ENCODE assay signal across 8 cellular contexts in the genomic region with DNA sequence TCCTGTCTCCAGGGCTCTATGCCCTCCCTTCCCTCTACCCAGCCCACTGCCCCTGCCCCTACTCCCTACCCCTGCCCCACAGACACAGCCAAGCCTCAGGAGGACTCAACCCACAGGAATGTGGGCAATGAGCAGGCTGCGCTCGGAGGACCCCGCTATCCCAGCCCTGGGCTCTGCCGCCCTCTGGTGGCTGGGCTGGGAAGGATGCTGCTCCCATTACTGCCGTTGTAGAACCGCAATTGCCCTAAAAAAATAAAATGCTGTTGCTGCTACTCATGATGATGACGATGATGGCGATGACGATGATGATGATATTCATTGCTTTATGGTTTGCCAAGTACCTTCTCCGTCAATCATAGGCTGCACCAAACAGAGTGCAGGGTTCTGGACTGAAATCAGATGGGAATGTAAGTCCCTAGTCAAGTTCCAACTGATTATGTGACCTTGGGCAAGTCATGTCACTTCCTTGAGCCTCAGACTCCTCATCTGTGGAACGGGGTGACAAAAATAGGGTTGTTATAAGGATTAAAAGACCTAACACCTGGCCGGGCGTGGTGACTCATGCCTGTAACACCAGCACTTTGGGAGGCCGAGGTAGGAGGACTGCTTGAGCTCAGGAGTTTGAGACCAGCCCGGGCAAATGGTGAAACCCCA. TPM values are rescaled to one million over a fixed set of nuclear protein-coding genes. Genes with fewer than 3 reads are reported as not detected.
A peak's percentile ranks its signal among the peaks of the same experiment; 100 is the strongest.
DNase-seq lines count a peak whose midpoint lies in the region; ATAC-seq and TF ChIP-seq lines count a peak whose summit lies in the region.

No MANE protein-coding gene starts in this region.

- no peak overlapping the region for H3K27ac ChIP-seq in A673 (ENCODE audit: low read depth, low read length, poor library complexity, severe bottlenecking)
- no peak overlapping the region for H3K27ac ChIP-seq in colonic mucosa
- no peak overlapping the region for H3K27ac ChIP-seq in right lobe of liver

- H3K4me3 ChIP-seq in A673 (ENCODE audit: low read depth, low read length, poor library complexity, severe bottlenecking), result no peak overlapping the region
- H3K4me3 ChIP-seq in colonic mucosa, result no peak overlapping the region
- H3K4me3 ChIP-seq in right lobe of liver, result no peak overlapping the region

- intact Hi-C loops in A673 (cut with micrococcal nuclease; ENCODE audit: unreplicated experiment), result loop anchor here (1.0 to 2.0 kb wide), 2 partner anchors 106 to 109 kb away; no protein-coding TSS in a partner anchor
- intact Hi-C loops in colonic mucosa (cut with DNase I), result loop anchor here (1.0 kb wide), 1 partner anchor 109 kb away; no protein-coding TSS in a partner anchor
- intact Hi-C loops in right lobe of liver (cut with DNase I), result loop anchor here (2.0 to 5.0 kb wide), 2 partner anchors 105 to 106 kb away; no protein-coding TSS in a partner anchor

- in situ Hi-C loops in GM13976 (cut with MboI; ENCODE audit: low sequenced_read_pairs, unreplicated experiment), result loop anchor here (5.0 kb wide), 1 partner anchor 106 kb away; no protein-coding TSS in a partner anchor

- DNase-seq in A673 (ENCODE audit: low spot score), result peak; percentile 83
- peak; percentile 89 for DNase-seq in GM13976 (ENCODE audit: low spot score)
- DNase-seq in NCI-H2227 treated with DMSO at 0.1 percent for 48 hours (lab: John Stamatoyannopoulos, UW), result peak; percentile 77
- peak; percentile 79 for DNase-seq in activated CD4-positive, alpha-beta T cell treated with anti-CD3 and anti-CD28 coated beads, Interleukin-2, amount 50 U/mL, for 1 hour
- peak; percentile 85 for DNase-seq in colonic mucosa
- peak; percentile 72 to 80 (median 75) for DNase-seq in right lobe of liver
- peak; percentile 37 for DNase-seq in stimulated activated CD8-positive, alpha-beta memory T cell treated with anti-CD3 and anti-CD28 coated beads, Interleukin-12 subunit alpha, Interleukin-12 subunit beta, amount 100 ng/mL, for 24 hours (ENCODE audit: extremely low read depth)

- TF ChIP-seq POLR2A in right lobe of liver (IDR thresholded peaks at IDR 0.05), result no peak

- H3K4me1 ChIP-seq in A673 (ENCODE audit: insufficient read depth, low read length, poor library complexity, severe bottlenecking) (peaks cover 11% of the 10 kb centered on the region), colonic mucosa (no peaks in the 10 kb centered on the region), right lobe of liver (peaks cover 0 to 60% (median 6%) of the 10 kb centered on the region in 4 donors)

- 7% methylated on average over 9 of the region's 15 CpGs for WGBS in right lobe of liver (ENCODE audit: insufficient coverage, low coverage, low lambda C conversion rate, missing lambda C conversion rate)

- POLR2A ChIA-PET in A673 (lab: Charles Lee; ENCODE audit: low non-redundant PET), result no interaction called here

- H3K9ac ChIP-seq in colonic mucosa (ENCODE audit: low read depth in 2 of 2, low read length in 2 of 2), result no peak overlapping the region

- CTCF ChIA-PET in A673 (lab: Charles Lee), result interaction anchor here (3.6 to 3.8 kb wide), 2 partner anchors 106 to 109 kb away, joined by 26 to 28 read pairs; no protein-coding TSS in a partner anchor

- TF ChIP-seq CTCF in A673 (conservative IDR thresholded peaks at IDR 0.05; ENCODE audit: low read depth, low read length), result peak; percentile 98
- TF ChIP-seq CTCF in GM13976 (IDR thresholded peaks at IDR 0.05; ENCODE audit: borderline replicate concordance, control extremely low read depth, extremely low read depth, insufficient read depth, missing control alignments), result peak; percentile 97
- peak; percentile 97 for TF ChIP-seq CTCF in colonic mucosa (IDR thresholded peaks at IDR 0.05)
- peak; percentile 85 to 95 (median 93) for TF ChIP-seq CTCF in right lobe of liver (IDR thresholded peaks at IDR 0.05)

- H3K9me3 ChIP-seq in A673 (ENCODE audit: low read depth, low read length, poor library complexity, severe bottlenecking), result no peaks in the 10 kb centered on the region
- H3K9me3 ChIP-seq in colonic mucosa, result no peaks in the 10 kb centered on the region
- H3K9me3 ChIP-seq in right lobe of liver, result no peaks in the 10 kb centered on the region

- H3K36me3 ChIP-seq in A673 (ENCODE audit: insufficient read depth, low read length, poor library complexity, severe bottlenecking), result no peaks in the 10 kb centered on the region
- H3K36me3 ChIP-seq in colonic mucosa, result no peaks in the 10 kb centered on the region
- no peaks in the 10 kb centered on the region for H3K36me3 ChIP-seq in right lobe of liver

- ATAC-seq in right lobe of liver (peak; percentile 44 to 74 (median 63)), HG02798 (IDR thresholded peaks at IDR 0.05; ENCODE audit: poor library complexity, unreplicated experiment) (no peak)

- H3K27me3 ChIP-seq in A673 (replicated peaks; ENCODE audit: insufficient read depth, low read depth, low read length, poor library complexity) (no peaks in the 10 kb centered on the region), colonic mucosa (no peaks in the 10 kb centered on the region), right lobe of liver (no peaks in the 10 kb centered on the region)

- BruUV-seq in A673 (replicated peaks; lab: Mats Ljungman, UMichigan), result no TSS peak

RNA-seq across cellular contexts. Expression of gene ARHGEF19, which starts 24.6 kb away (rescaled TPM):
- total RNA-seq in A673 (2021), result 5.2 and 5.8 TPM in 2 replicates
- 1 to 10 TPM; 5.8 to 9.0 TPM for total RNA-seq in colonic mucosa
- total RNA-seq in right lobe of liver, result 1 to 10 TPM in 4 of 6 experiments, under 1 TPM in 2; 0.31 to 2.8 (median 1.5) TPM

RNA-seq across cellular contexts. Expression of gene EPHA2, which starts 32.0 kb away (rescaled TPM):
- 70.5 and 91.6 TPM in 2 replicates for total RNA-seq in A673 (2021)
- 10 to 100 TPM; 15.7 to 40.8 TPM for total RNA-seq in colonic mucosa
- 10 to 100 TPM in 4 of 6 experiments, 1 to 10 TPM in 2; 6.0 to 14.7 (median 10.8) TPM for total RNA-seq in right lobe of liver

RNA-seq across cellular contexts. Expression of gene CPLANE2, which starts 49.1 kb away (rescaled TPM):
- total RNA-seq in A673 (2021), result 5.5 and 7.6 TPM in 2 replicates
- total RNA-seq in colonic mucosa, result 10 to 100 TPM in 1 of 2 donors, 1 to 10 TPM in 1; 6.5 to 15.2 TPM
- total RNA-seq in right lobe of liver, result 1 to 10 TPM; 2.2 to 4.4 (median 3.1) TPM

Comparison
In these comparisons a context has a peak if more than half of its experiments do, and no peak if none do; other contexts are left out.
1. DNase-seq: peak in every context shown above with its lines; median percentile 89 in GM13976; 85 in colonic mucosa; 83 in A673; 79 in activated CD4-positive, alpha-beta T cell treated with anti-CD3 and anti-CD28 coated beads, Interleukin-2, amount 50 U/mL, for 1 hour; 77 in NCI-H2227 treated with DMSO at 0.1 percent for 48 hours; 75 in right lobe of liver; 37 in stimulated activated CD8-positive, alpha-beta memory T cell treated with anti-CD3 and anti-CD28 coated beads, Interleukin-12 subunit alpha, Interleukin-12 subunit beta, amount 100 ng/mL, for 24 hours.